Comparison of ENCODE assay signal across 17 cellular contexts in genomic region chr10:32374605-32375004, GRCh38. TPM values are rescaled to one million over a fixed set of nuclear protein-coding genes. Genes with fewer than 3 reads are reported as not detected.
DNase-seq lines count a peak whose midpoint lies in the region; ATAC-seq, FAIRE-seq and TF ChIP-seq lines count a peak whose summit lies in the region.
"Had no signal": no experiment of that assay in that cellular context is flagged by ENCODE, and none has a peak within 500 bp of the region (broad histone marks: within the 10 kb centered on the region; RNA-seq: fewer than 3 reads in every experiment).

No MANE protein-coding gene starts in this region.

- H3K36me3 Mint-ChIP-seq in activated T-cell treated with anti-CD3 and anti-CD28 coated beads, Interleukin-2, amount 50 U/mL, for 72 hours (ENCODE audit: insufficient read depth in 2 of 2): peaks cover 4 to 7% of the 10 kb centered on the region in 2 donors

- H3K4me1 Mint-ChIP-seq in activated T-cell treated with anti-CD3 and anti-CD28 coated beads, Interleukin-2, amount 50 U/mL, for 72 hours (ENCODE audit: low read depth): peaks cover 44% of the 10 kb centered on the region

- H3K4me2 ChIP-seq in KMS-11: peak overlapping the region; percentile 95

- ATAC-seq in activated T-cell treated with anti-CD3 and anti-CD28 coated beads, Interleukin-2, amount 50 U/mL, for 72 hours (replicated peaks in 1 of 2): no peak
- ATAC-seq in gastrocnemius medialis (no peak), GM21515 (IDR thresholded peaks at IDR 0.05; ENCODE audit: unreplicated experiment) (no peak)
- ATAC-seq: right cardiac atrium had no signal

- no peaks in the 10 kb centered on the region for H3K27me3 Mint-ChIP-seq in activated T-cell treated with anti-CD3 and anti-CD28 coated beads, Interleukin-2, amount 50 U/mL, for 72 hours (ENCODE audit: low read depth)

- no peak overlapping the region for H3K9ac ChIP-seq in KMS-11

- peaks cover 72% of the 10 kb centered on the region for H3K79me2 ChIP-seq in KMS-11 (ENCODE audit: insufficient read depth, low read depth)

- H3K27me3 ChIP-seq in KMS-11 (ENCODE audit: insufficient read depth, low read depth) (no peaks in the 10 kb centered on the region), gastrocnemius medialis (no peaks in the 10 kb centered on the region), BE2C (no peaks in the 10 kb centered on the region)
- H3K27me3 ChIP-seq: vagina had no signal

- peak; percentile 28 for FAIRE-seq in colon (lab: Jason Lieb, UNC)

- no peak overlapping the region for H3K27ac ChIP-seq in KMS-11
- peak overlapping the region; percentile 80 to 93 (median 84) for H3K27ac ChIP-seq in gastrocnemius medialis
- H3K27ac ChIP-seq: vagina had no signal

- in situ Hi-C loops in gastrocnemius medialis (cut with MboI; ENCODE audit: low sequenced_read_pairs in 4 of 4): loop anchor here in 3 of 4 donors (5.0 to 25.0 kb wide), 5 partner anchors 68 to 320 kb away; partner anchors contain the start of genes KIF5B (in 2 of the 3) and CCDC7 (in 1 of the 3)

- TF ChIP-seq CTCF in KMS-11 (conservative IDR thresholded peaks at IDR 0.05; ENCODE audit: low read depth, low read length) (no peak), gastrocnemius medialis (IDR thresholded peaks at IDR 0.05 in 4 of 5, conservative IDR thresholded peaks at IDR 0.05 in 1 of 5) (no peak), BE2C (IDR thresholded peaks at IDR 0.05; ENCODE audit: low read depth, low read length) (no peak)

- peaks cover 33% of the 10 kb centered on the region for H3K4me1 ChIP-seq in KMS-11 (ENCODE audit: low read depth, poor library complexity, severe bottlenecking)
- H3K4me1 ChIP-seq in gastrocnemius medialis: peaks cover 44 to 46% of the 10 kb centered on the region in 2 donors
- no peaks in the 10 kb centered on the region for H3K4me1 ChIP-seq in BE2C

- peak overlapping the region; percentile 57 to 83 for H3K4me3 Mint-ChIP-seq in activated T-cell treated with anti-CD3 and anti-CD28 coated beads, Interleukin-2, amount 50 U/mL, for 72 hours

- H3K36me3 ChIP-seq in KMS-11 (ENCODE audit: insufficient read depth): no peaks in the 10 kb centered on the region
- H3K36me3 ChIP-seq in gastrocnemius medialis: no peaks in the 10 kb centered on the region
- no peaks in the 10 kb centered on the region for H3K36me3 ChIP-seq in BE2C
- H3K36me3 ChIP-seq: vagina had no signal

- H3K4me3 ChIP-seq in KMS-11 (IDR thresholded peaks at IDR 0.05; ENCODE audit: insufficient read depth, low read depth, low read length): no peak overlapping the region
- no peak overlapping the region for H3K4me3 ChIP-seq in gastrocnemius medialis
- H3K4me3 ChIP-seq in BE2C (ENCODE audit: low read depth, low read length): no peak overlapping the region
- H3K4me3 ChIP-seq: vagina had no signal

- H3K9me3 ChIP-seq in gastrocnemius medialis: no peaks in the 10 kb centered on the region
- no peaks in the 10 kb centered on the region; the same call in 1 of the 2 replicates for H3K9me3 ChIP-seq in BE2C
- H3K9me3 ChIP-seq: vagina had no signal

- peak overlapping the region; percentile 61 for H3K27ac Mint-ChIP-seq in activated T-cell treated with anti-CD3 and anti-CD28 coated beads, Interleukin-2, amount 50 U/mL, for 72 hours

- intact Hi-C loops in gastrocnemius medialis (cut with DNase I; ENCODE audit: low total_unique reads): loop anchor here (5.0 to 10.0 kb wide), 4 partner anchors 317 to 583 kb away; partner anchors contain the start of genes ARHGAP12, ITGB1 and KIF5B

- H2AFZ ChIP-seq in KMS-11 (ENCODE audit: low read depth): no peak overlapping the region

- H3K9me3 Mint-ChIP-seq in activated T-cell treated with anti-CD3 and anti-CD28 coated beads, Interleukin-2, amount 50 U/mL, for 72 hours: no peaks in the 10 kb centered on the region

- DNase-seq in activated T-cell treated with anti-CD3 and anti-CD28 coated beads, Interleukin-2, amount 50 U/mL, for 72 hours: no peak
- no peak for DNase-seq in activated T-cell treated with anti-CD3 and anti-CD28 coated beads for 4 hours
- no peak for DNase-seq in gastrocnemius medialis
- no peak for DNase-seq in Kasumi-1 (lab: John Stamatoyannopoulos, UW)
- no peak for DNase-seq in BE2C
- DNase-seq: activated CD4-positive, CD25-positive, alpha-beta regulatory T cell; activated CD8-positive, alpha-beta memory T cell treated with anti-CD3 and anti-CD28 coated beads, Interleukin-2, amount 50 U/mL, for 48 hours; central memory CD4-positive, alpha-beta T cell; effector CD8-positive, alpha-beta T cell; GF-D8; kidney glomerular epithelial cell; NCI-H524 treated with DMSO at 0.1 percent for 48 hours; right cardiac atrium had no signal

- no peak for TF ChIP-seq POLR2A in gastrocnemius medialis (IDR thresholded peaks at IDR 0.05)

- H4K20me1 ChIP-seq in KMS-11 (ENCODE audit: insufficient read depth): no peaks in the 10 kb centered on the region

RNA-seq across cellular contexts. Expression of gene EPC1, which starts 27.6 kb away (rescaled TPM):
- 10 to 100 TPM; 36.0 to 38.3 TPM for total RNA-seq in activated T-cell treated with anti-CD3 and anti-CD28 coated beads, Interleukin-2, amount 50 U/mL, for 72 hours
- total RNA-seq in gastrocnemius medialis: 10 to 100 TPM; 25.0 to 37.9 (median 29.3) TPM
- polyA plus RNA-seq in BE2C (2012; ENCODE audit: insufficient read depth, insufficient read length, low read depth): 43.5 TPM
